In genomic region chr10:4535531-4535930, GRCh38 we compare ENCODE assay signal across 17 cellular contexts.
"Had no signal": no experiment of that assay in that cellular context is flagged by ENCODE, and none has a peak within 500 bp of the region (broad histone marks: within the 10 kb centered on the region; RNA-seq: fewer than 3 reads in every experiment).

No MANE protein-coding gene starts in this region.

- DNase-seq: dorsolateral prefrontal cortex; effector CD4-positive, alpha-beta T cell; foreskin keratinocyte; glutamatergic neuron; heart right ventricle; hippocampal formation; kidney glomerular epithelial cell; natural killer cell; pancreas; right lobe of liver; small intestine; stimulated activated CD4-positive, alpha-beta T cell treated with anti-CD3 and anti-CD28 coated beads, Interleukin-15, amount 100 ng/mL, for 24 hours; stimulated activated CD4-positive, alpha-beta T cell treated with anti-CD3 and anti-CD28 coated beads, Interleukin-2, amount 100 ng/mL, for 48 hours; stimulated activated naive B cell treated with anti-CD40 and anti-IgM and Interleukin-4, amounts not matched to agents 10 μg/mL and 1 μg/mL and 100 μg/mL, for 72 hours; upper lobe of left lung had no signal

- ATAC-seq: esophagus mucosa; foreskin keratinocyte; gastroesophageal sphincter; heart right ventricle; natural killer cell; pancreas; right lobe of liver; stimulated activated naive B cell treated with anti-CD40 and anti-IgM and Interleukin-4, amounts not matched to agents 10 μg/mL and 1 μg/mL and 100 μg/mL, for 72 hours had no signal
